Comparison of ENCODE assay signal across 1 cellular context in the genomic region with DNA sequence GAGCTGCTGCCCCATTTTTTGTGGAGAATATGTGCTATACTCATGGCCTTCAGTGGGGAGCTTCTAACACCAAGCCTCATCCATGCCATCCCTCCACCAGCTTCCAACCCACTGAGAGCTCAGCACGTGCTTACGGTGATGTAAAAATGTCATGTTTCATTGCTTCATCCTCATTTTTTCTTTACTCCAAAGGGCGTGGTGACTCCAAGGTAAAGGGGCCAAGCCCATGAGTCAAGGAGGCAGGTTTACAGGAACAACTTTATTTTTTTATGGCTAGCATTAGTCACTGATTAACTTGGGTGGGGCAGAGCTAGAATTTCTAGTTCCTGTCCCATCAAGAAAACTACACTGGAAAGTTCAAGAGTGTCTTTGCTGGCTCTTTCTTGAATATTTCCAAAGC.
TF ChIP-seq lines count a peak whose summit lies in the region.

Gene C1orf226 (plus strand): TSS at position 346 of the 400 bp plus-strand sequence. CDS start 174 bp downstream, outside the sequence.

TF ChIP-seq in A549, 52 proteins besides CTCF, POLR2A, EP300 and RAD21 (continued from another document):
- no peak for TF ChIP-seq JUNB (IDR thresholded peaks at IDR 0.05)
- no peak for TF ChIP-seq EHMT2 (IDR thresholded peaks at IDR 0.05; ENCODE audit: low read depth)
